8 cellular contexts compared by ENCODE assay signal in genomic region chr6:158183174-158183972, GRCh38. TPM values are rescaled to one million over a fixed set of nuclear protein-coding genes. Genes with fewer than 3 reads are reported as not detected.
DNase-seq lines count a peak whose midpoint lies in the region; ATAC-seq and TF ChIP-seq lines count a peak whose summit lies in the region.
"Not testable (repeated sequence)": the region's sequence is repeated elsewhere in the genome, so short reads cannot be mapped to it uniquely, and the experiment has no call there.

No MANE protein-coding gene starts in this region.

- not testable (repeated sequence) for H4K20me1 ChIP-seq in GM23338 (replicated peaks; ENCODE audit: insufficient read depth)

- not testable (repeated sequence) for H3K27me3 Mint-ChIP-seq in GM23338 (ENCODE audit: insufficient read depth, low read depth, poor library complexity); WTC11 (ENCODE audit: low read depth); endodermal cell (ENCODE audit: insufficient read depth); nephron progenitor cell (ENCODE audit: low read depth, poor library complexity)

- not testable (repeated sequence) for H3K4me3 Mint-ChIP-seq in GM23338, WTC11
- peak overlapping the region; percentile 15 for H3K4me3 Mint-ChIP-seq in endodermal cell
- peak overlapping the region; percentile 46 for H3K4me3 Mint-ChIP-seq in nephron progenitor cell

- peaks cover 18% of the 10 kb centered on the region; the same call in 1 of the 2 replicates for H3K4me1 ChIP-seq in GM23338 (ENCODE audit: insufficient read depth)
- H3K4me1 ChIP-seq in endodermal cell (ENCODE audit: control insufficient read depth, insufficient read depth, low read length): not testable (repeated sequence)

- not testable (repeated sequence) for H3K9me2 ChIP-seq in GM23338 (ENCODE audit: insufficient read depth)

- not testable (repeated sequence) for TF ChIP-seq CTCF in 22Rv1 (IDR thresholded peaks at IDR 0.05); GM23338 (conservative IDR thresholded peaks at IDR 0.05; ENCODE audit: low read depth in 2 of 2); WTC11 (IDR thresholded peaks at IDR 0.05); brain microvascular endothelial cell (IDR thresholded peaks at IDR 0.05; ENCODE audit: low read depth, low read length, missing control alignments); endodermal cell (conservative IDR thresholded peaks at IDR 0.05); nephron progenitor cell (IDR thresholded peaks at IDR 0.05)

- H3F3A ChIP-seq in GM23338 (replicated peaks; ENCODE audit: low read depth): not testable (repeated sequence)

- not testable (repeated sequence) for H2AFZ ChIP-seq in GM23338

- WGBS in endodermal cell (ENCODE audit: insufficient coverage in 1 of 2, insufficient read length in 1 of 2), 2 experiments: 61 to 71% methylated on average over 11 to 16 of the region's 16 CpGs

- CTCF ChIA-PET in WTC11 (lab: Charles Lee): interaction anchor here (1.1 to 1.9 kb wide), 3 partner anchors 11 to 31 kb away, joined by 3 to 6 read pairs (median 3); no protein-coding TSS in a partner anchor

- H3K4me2 ChIP-seq in GM23338: peak overlapping the region; percentile 68

- H3K36me3 Mint-ChIP-seq in GM23338 (ENCODE audit: low read depth) (peaks cover 36% of the 10 kb centered on the region), WTC11 (peaks cover 28% of the 10 kb centered on the region), endodermal cell (ENCODE audit: low read depth) (peaks cover 55% of the 10 kb centered on the region), nephron progenitor cell (ENCODE audit: low read depth) (peaks cover 73% of the 10 kb centered on the region)

- POLR2A ChIA-PET in WTC11 (lab: Charles Lee): not testable (repeated sequence)

- peak overlapping the region; percentile 56 for H3K27ac ChIP-seq in 22Rv1
- not testable (repeated sequence) for H3K27ac ChIP-seq in GM23338 (ENCODE audit: low read depth); brain microvascular endothelial cell; endodermal cell (ENCODE audit: low read depth, low read length)

- not testable (repeated sequence) for H3K27ac Mint-ChIP-seq in GM23338, WTC11, endodermal cell, nephron progenitor cell

- not testable (repeated sequence) for H3K36me3 ChIP-seq in GM23338 (ENCODE audit: insufficient read depth); brain microvascular endothelial cell (replicated peaks)
- H3K36me3 ChIP-seq in endodermal cell (ENCODE audit: control insufficient read depth, insufficient read depth, low read length): peaks cover 38% of the 10 kb centered on the region

- not testable (repeated sequence) for H3K79me2 ChIP-seq in GM23338 (replicated peaks; ENCODE audit: insufficient read depth)

- DNase-seq in GM23338 (ENCODE audit: low spot score) (peak; percentile 65), NCI-H1417 (lab: John Stamatoyannopoulos, UW) (peak; percentile 8 to 47 (median 19)), WTC11 (ENCODE audit: low spot score) (peak; percentile 50), brain microvascular endothelial cell (peak; percentile 40), endodermal cell (peak; percentile 72), left kidney (ENCODE audit: low read depth, low spot score) (peak; percentile 57), nephron progenitor cell (peak; percentile 29)

- peak; percentile 69 for ATAC-seq in GM23338
- not testable (repeated sequence) for ATAC-seq in WTC11

- not testable (repeated sequence) for H3K4me3 ChIP-seq in GM23338; brain microvascular endothelial cell (ENCODE audit: low read depth, low read length); endodermal cell (ENCODE audit: low read length)

- H3K9me3 Mint-ChIP-seq in GM23338 (peaks cover 13% of the 10 kb centered on the region), WTC11 (peaks cover 23% of the 10 kb centered on the region), endodermal cell (peaks cover 31% of the 10 kb centered on the region), nephron progenitor cell (peaks cover 56% of the 10 kb centered on the region)

- H3K27me3 ChIP-seq in GM23338 (ENCODE audit: insufficient read depth); brain microvascular endothelial cell (replicated peaks); endodermal cell (ENCODE audit: control insufficient read depth, insufficient read depth, low read length, poor library complexity, severe bottlenecking): not testable (repeated sequence)

- not testable (repeated sequence) for H3K9ac ChIP-seq in endodermal cell (ENCODE audit: extremely low read depth, low read length, poor library complexity, severe bottlenecking)

- peaks cover 26% of the 10 kb centered on the region for H3K9me3 ChIP-seq in endodermal cell (ENCODE audit: control insufficient read depth, low read length)

- H3K4me1 Mint-ChIP-seq in GM23338 (peaks cover 15% of the 10 kb centered on the region; the same call in 2 of the 3 replicates), WTC11 (peaks cover 27% of the 10 kb centered on the region), endodermal cell (peaks cover 13% of the 10 kb centered on the region), nephron progenitor cell (peaks cover 18% of the 10 kb centered on the region)

- in situ Hi-C loops in brain microvascular endothelial cell (cut with HindIII; ENCODE audit: low pct_ligation_motif_present, low sequenced_read_pairs): not testable (repeated sequence)

TF ChIP-seq in WTC11, 78 proteins besides CTCF, POLR2A, EP300 and RAD21:
- 0 out of 2 replicates have a peak, but pooled peaks have one; percentile 18 for TF ChIP-seq GABPB1 (CRISPR knock-in tag; IDR thresholded peaks at IDR 0.05)
- peak; percentile 78; the same call in 1 of the 2 replicates for TF ChIP-seq FOXK1 (CRISPR knock-in tag; IDR thresholded peaks at IDR 0.05)

RNA-seq across cellular contexts. Expression of gene GTF2H5, which starts 15.2 kb away (rescaled TPM):
- 0.73 and 2.5 TPM in 2 replicates for total RNA-seq in GM23338 (2014; rRNA removed; shearing (Covaris generic))
- 38.6 and 41.6 TPM in 2 replicates for polyA plus RNA-seq in GM23338 (2016; fragmentation: Nextera tagmentation; extraction: Ambion mirVana)
- total RNA-seq in WTC11 (2021) (16.0 to 24.7 TPM (median 22.8 TPM) in 3 replicates), endodermal cell (10 to 100 TPM; 31.3 to 41.6 TPM)
- 24.2 TPM for polyA plus RNA-seq in endodermal cell (2013, experiment 1 of 2)
- polyA plus RNA-seq in endodermal cell (2013, experiment 2 of 2): 23.0 TPM

RNA-seq across cellular contexts. Expression of gene SERAC1, which starts 15.3 kb away (rescaled TPM):
- 8.4 and 10.1 TPM in 2 replicates for total RNA-seq in GM23338 (2014; rRNA removed; shearing (Covaris generic))
- 5.1 and 5.2 TPM in 2 replicates for polyA plus RNA-seq in GM23338 (2016; fragmentation: Nextera tagmentation; extraction: Ambion mirVana)
- total RNA-seq in WTC11 (2021) (12.5 to 14.1 TPM (median 12.6 TPM) in 3 replicates), endodermal cell (10 to 100 TPM; 15.1 to 19.4 TPM)
- polyA plus RNA-seq in endodermal cell (2013, experiment 1 of 2): 17.6 TPM
- 17.1 TPM for polyA plus RNA-seq in endodermal cell (2013, experiment 2 of 2)

Comparison
In these comparisons a context has a peak if more than half of its experiments do, and no peak if none do; other contexts are left out.
1. DNase-seq: peak in every context shown above with its lines; median percentile 72 in endodermal cell; 65 in GM23338; 57 in left kidney; 50 in WTC11; 40 in brain microvascular endothelial cell; 29 in nephron progenitor cell; 19 in NCI-H1417.